ENCODE assay signal across 19 cellular contexts in genomic region chr7:95883208-95883607, GRCh38.
A peak's percentile ranks its signal among the peaks of the same experiment; 100 is the strongest.
DNase-seq lines count a peak whose midpoint lies in the region; ATAC-seq and TF ChIP-seq lines count a peak whose summit lies in the region.
"Had no signal": no experiment of that assay in that cellular context is flagged by ENCODE, and none has a peak within 500 bp of the region (broad histone marks: within the 10 kb centered on the region; RNA-seq: fewer than 3 reads in every experiment).

No MANE protein-coding gene starts in this region.

- H3K4me1 ChIP-seq in A673 (ENCODE audit: insufficient read depth, low read length, poor library complexity, severe bottlenecking): peaks cover 9% of the 10 kb centered on the region
- no peaks in the 10 kb centered on the region for H3K4me1 ChIP-seq in Karpas-422 (ENCODE audit: low read length)
- H3K4me1 ChIP-seq: Caco-2 had no signal

- no peak for ATAC-seq in stimulated activated naive CD8-positive, alpha-beta T cell treated with anti-CD3 and anti-CD28 coated beads, Interleukin-15, Interleukin-2, amounts not matched to agents 100 U/mL and 50 U/mL, for 24 hours
- no peak for ATAC-seq in HG03457 (IDR thresholded peaks at IDR 0.05; ENCODE audit: unreplicated experiment)
- ATAC-seq in HG03045 (IDR thresholded peaks at IDR 0.05; ENCODE audit: unreplicated experiment): no peak
- ATAC-seq: HCT116 had no signal

- no peak overlapping the region for H2AFZ ChIP-seq in Karpas-422 (ENCODE audit: low read length)

- no peaks in the 10 kb centered on the region for H3K27me3 ChIP-seq in A673 (replicated peaks; ENCODE audit: insufficient read depth, low read depth, low read length, poor library complexity)
- no peaks in the 10 kb centered on the region; the same call in 1 of the 2 replicates for H3K27me3 ChIP-seq in Karpas-422 (ENCODE audit: low read length)
- H3K27me3 ChIP-seq: BE2C had no signal

- H3K9me2 ChIP-seq in Karpas-422 (replicated peaks; ENCODE audit: insufficient read depth, low read length): no peaks in the 10 kb centered on the region

- H3K4me3 ChIP-seq in A673 (ENCODE audit: low read depth, low read length, poor library complexity, severe bottlenecking) (no peak overlapping the region), Karpas-422 (ENCODE audit: low read length) (no peak overlapping the region)

- H3K9me3 ChIP-seq in A673 (ENCODE audit: low read depth, low read length, poor library complexity, severe bottlenecking): no peaks in the 10 kb centered on the region
- H3K9me3 ChIP-seq in Karpas-422 (ENCODE audit: low read length): no peaks in the 10 kb centered on the region
- H3K9me3 ChIP-seq: BE2C had no signal

- H4K20me1 ChIP-seq in Karpas-422 (ENCODE audit: insufficient read depth, low read depth, low read length): no peaks in the 10 kb centered on the region

- BruUV-seq in A673 (replicated peaks; lab: Mats Ljungman, UMichigan): no TSS peak

- CTCF ChIA-PET in A673 (lab: Charles Lee): no interaction called here

- intact Hi-C loops in A673 (cut with micrococcal nuclease; ENCODE audit: unreplicated experiment): no loop called here

- TF ChIP-seq CTCF in A673 (conservative IDR thresholded peaks at IDR 0.05; ENCODE audit: low read depth, low read length): no peak

- H3K79me2 ChIP-seq in Karpas-422 (ENCODE audit: low read length): no peaks in the 10 kb centered on the region

- H3K9ac ChIP-seq in Karpas-422 (ENCODE audit: low read length): no peak overlapping the region

- no peaks in the 10 kb centered on the region for H3K36me3 ChIP-seq in A673 (ENCODE audit: insufficient read depth, low read length, poor library complexity, severe bottlenecking)
- no peaks in the 10 kb centered on the region for H3K36me3 ChIP-seq in Karpas-422 (ENCODE audit: insufficient read depth, low read length)
- H3K36me3 ChIP-seq: BE2C had no signal

- no peak overlapping the region for H3K4me2 ChIP-seq in Karpas-422 (ENCODE audit: low read depth, low read length, poor library complexity, severe bottlenecking)

- no peak overlapping the region for H3K27ac ChIP-seq in A673 (ENCODE audit: low read depth, low read length, poor library complexity, severe bottlenecking)
- H3K27ac ChIP-seq in Karpas-422 (ENCODE audit: low read length): no peak overlapping the region

- peak; percentile 38 for DNase-seq in A673 (ENCODE audit: low spot score)
- peak; percentile 32 for DNase-seq in Karpas-422
- DNase-seq in SK-N-DZ (ENCODE audit: low spot score): peak; percentile 15
- peak; percentile 86 for DNase-seq in foreskin melanocyte
- no peak for DNase-seq in stimulated activated naive CD8-positive, alpha-beta T cell treated with anti-CD3 and anti-CD28 coated beads, Interleukin-15, Interleukin-2, amounts not matched to agents 100 U/mL and 50 U/mL, for 24 hours
- DNase-seq: ACHN; BE2C; C1 segment of cervical spinal cord; Caco-2; CD4-positive, CD25-positive, alpha-beta regulatory T cell; CD8-positive, alpha-beta memory T cell; DMS79 treated with DMSO at 0.1 percent for 48 hours; GF-D8; GOT3; H7; HFFc6 had no signal

- POLR2A ChIA-PET in A673 (lab: Charles Lee; ENCODE audit: low non-redundant PET): no interaction called here
